ENCODE assay signal across 28 cellular contexts in genomic region chr2:15023231-15023630, GRCh38.
"Had no signal": no experiment of that assay in that cellular context is flagged by ENCODE, and none has a peak within 500 bp of the region (broad histone marks: within the 10 kb centered on the region; RNA-seq: fewer than 3 reads in every experiment).

No MANE protein-coding gene starts in this region.

- H3K4me2 ChIP-seq: neural progenitor cell had no signal

- H3K9ac ChIP-seq: neural progenitor cell, parathyroid adenoma had no signal

- H3K4me1 ChIP-seq: colonic mucosa, left lung, lower lobe of right lung, neural progenitor cell, parathyroid adenoma, psoas muscle, sigmoid colon, spleen had no signal

- H3K9me3 ChIP-seq: colonic mucosa, left lung, lower lobe of right lung, psoas muscle, sigmoid colon, spleen, thoracic aorta had no signal

- H3K36me3 ChIP-seq: colonic mucosa, left lung, lower lobe of right lung, neural progenitor cell, sigmoid colon, spleen, thoracic aorta, WERI-Rb-1 had no signal

- ATAC-seq: activated CD4-positive, CD25-positive, alpha-beta regulatory T cell treated with anti-CD3 and anti-CD28 coated beads, Interleukin-2, amount 50 U/mL, for 24 hours; left lung; lower lobe of right lung; natural killer cell; psoas muscle had no signal

- H3K27me3 ChIP-seq: colonic mucosa, left lung, neural progenitor cell, sigmoid colon, spleen had no signal

- H3K4me3 ChIP-seq: colonic mucosa, left lung, lower lobe of right lung, neural progenitor cell, psoas muscle, sigmoid colon, spleen, thoracic aorta had no signal

- H3K27ac ChIP-seq: colonic mucosa, left lung, lower lobe of right lung, neural progenitor cell, parathyroid adenoma, psoas muscle, sigmoid colon, spleen, thoracic aorta, WERI-Rb-1 had no signal

- DNase-seq: activated CD4-positive, alpha-beta memory T cell treated with anti-CD3 and anti-CD28 coated beads for 36 hours; activated CD8-positive, alpha-beta memory T cell treated with anti-CD3 and anti-CD28 coated beads, Interleukin-2, amount 50 U/mL, for 4 hours; activated gamma-delta T cell; activated naive CD4-positive, alpha-beta T cell treated with anti-CD3 and anti-CD28 coated beads, Interleukin-2, amount 10 ng/mL, durations not matched to agents 7 days and 5 days; activated naive CD8-positive, alpha-beta T cell treated with anti-CD3 and anti-CD28 coated beads, Interleukin-2, amount 10 ng/mL, durations not matched to agents 7 days and 5 days; activated T-cell treated with anti-CD3 and anti-CD28 coated beads, Interleukin-2, amount 50 U/mL, for 24 hours; colonic mucosa; effector CD8-positive, alpha-beta T cell; head of caudate nucleus; hypothalamus; immature natural killer cell; kidney glomerular epithelial cell; left lung; lower lobe of right lung; mesendoderm; natural killer cell; occipital lobe; psoas muscle; sigmoid colon; spleen; stimulated activated CD4-positive, alpha-beta T cell treated with anti-CD3 and anti-CD28 coated beads, Interleukin-2, amount 100 ng/mL, for 48 hours; stimulated activated naive CD4-positive, alpha-beta T cell treated with Interleukin-2 at 50 U/mL for 16 hours; trophoblast cell; WERI-Rb-1 had no signal
